In genomic region chr15:31338879-31339557, GRCh38 we compare ENCODE assay signal across 8 cellular contexts. TPM values are rescaled to one million over a fixed set of nuclear protein-coding genes. Genes with fewer than 3 reads are reported as not detected.
DNase-seq lines count a peak whose midpoint lies in the region; ATAC-seq and TF ChIP-seq lines count a peak whose summit lies in the region.

No MANE protein-coding gene starts in this region.

- no peak overlapping the region for H3K9ac ChIP-seq in MM.1S (ENCODE audit: low read length)

- peak overlapping the region; percentile 30 for H3K4me3 Mint-ChIP-seq in glutamatergic neuron (ENCODE audit: unreplicated experiment)

- H3K4me2 ChIP-seq in MM.1S (ENCODE audit: low read depth, low read length) = peak overlapping the region; percentile 62; the same call in 1 of the 2 replicates

- peaks cover 9% of the 10 kb centered on the region for H3K9me3 Mint-ChIP-seq in glutamatergic neuron (ENCODE audit: unreplicated experiment)

- peaks cover 100% of the 10 kb centered on the region for H3K79me2 ChIP-seq in MM.1S (ENCODE audit: low read length)

- H3K27me3 ChIP-seq in MM.1S (replicated peaks; ENCODE audit: insufficient read depth, low read length) (no peaks in the 10 kb centered on the region), psoas muscle (ENCODE audit: insufficient read depth in 3 of 3, low read length in 2 of 3) (no peaks in the 10 kb centered on the region)

- H2AFZ ChIP-seq in MM.1S (ENCODE audit: low read length) = no peak overlapping the region

- H4K20me1 ChIP-seq in MM.1S (ENCODE audit: insufficient read depth, low read length) = no peaks in the 10 kb centered on the region

- ATAC-seq in GM21529 (IDR thresholded peaks at IDR 0.05; ENCODE audit: unreplicated experiment) = peak; percentile 48
- peak; percentile 27 to 53 (median 42) for ATAC-seq in psoas muscle

- H3K27ac ChIP-seq in MM.1S (ENCODE audit: low read length) = peak overlapping the region; percentile 71; the same call in 1 of the 2 replicates
- H3K27ac ChIP-seq in psoas muscle = peak overlapping the region; percentile 64

- DNase-seq in EL (peak; percentile 59), MM.1S (no peak), glutamatergic neuron (peak; percentile 50), psoas muscle (peak; percentile 54 to 72), ecto neural progenitor cell (ENCODE audit: low spot score) (no peak), DMS153 (lab: John Stamatoyannopoulos, UW) (no peak)
- DNase-seq in activated T-cell treated with anti-CD3 and anti-CD28 coated beads, Interleukin-2, amount 50 U/mL, for 48 hours = peak; percentile 70 to 71

- TF ChIP-seq CTCF in MM.1S (IDR thresholded peaks at IDR 0.05; ENCODE audit: low read length) (no peak), glutamatergic neuron (IDR thresholded peaks at IDR 0.05; ENCODE audit: partially characterized antibody, unreplicated experiment) (no peak), psoas muscle (IDR thresholded peaks at IDR 0.05) (no peak)

- H3K9me2 ChIP-seq in MM.1S (replicated peaks; ENCODE audit: insufficient read depth, low read length) = no peaks in the 10 kb centered on the region

- H3K9me3 ChIP-seq in MM.1S (replicated peaks; ENCODE audit: insufficient read depth, low read length) = no peaks in the 10 kb centered on the region
- H3K9me3 ChIP-seq in psoas muscle = no peaks in the 10 kb centered on the region

- intact Hi-C loops in psoas muscle (cut with DNase I) = no loop called here

- H3K36me3 ChIP-seq in MM.1S (replicated peaks; ENCODE audit: insufficient read depth, low read length) (no peaks in the 10 kb centered on the region), psoas muscle (ENCODE audit: insufficient read depth in 1 of 2, low read depth in 1 of 2) (no peaks in the 10 kb centered on the region)

- H3K4me1 ChIP-seq in MM.1S (ENCODE audit: low read length) (peaks cover 94% of the 10 kb centered on the region), psoas muscle (peaks cover 78% of the 10 kb centered on the region)

- H3K27ac Mint-ChIP-seq in glutamatergic neuron (ENCODE audit: unreplicated experiment) = no peak overlapping the region

- H3K4me1 Mint-ChIP-seq in glutamatergic neuron (ENCODE audit: low read depth, unreplicated experiment) = peaks cover 59% of the 10 kb centered on the region

- WGBS in psoas muscle, 3 donors = 17 to 35% (median 19%) methylated on average over 9 of the region's 9 CpGs

- no peaks in the 10 kb centered on the region for H3K36me3 Mint-ChIP-seq in glutamatergic neuron (ENCODE audit: unreplicated experiment)

- peaks cover 39% of the 10 kb centered on the region for H3F3A ChIP-seq in MM.1S (ENCODE audit: insufficient read depth, low read length)

- peaks cover 4% of the 10 kb centered on the region for H3K27me3 Mint-ChIP-seq in glutamatergic neuron (ENCODE audit: unreplicated experiment)

- H3K4me3 ChIP-seq in MM.1S (ENCODE audit: low read length) (no peak overlapping the region), psoas muscle (no peak overlapping the region)

RNA-seq across cellular contexts. Expression of gene KLF13, which starts 12.4 kb away (rescaled TPM):
- total RNA-seq in glutamatergic neuron (ENCODE audit: unreplicated experiment) (141 TPM), psoas muscle (10 to 100 TPM; 11.9 to 45.6 (median 25.2) TPM)
- polyA plus RNA-seq in psoas muscle = 10 to 100 TPM; 14.5 to 29.0 (median 20.4) TPM

Comparison
In these comparisons a context has a peak if more than half of its experiments do, and no peak if none do; other contexts are left out.
1. DNase-seq: peak in EL (single experiment), activated T-cell treated with anti-CD3 and anti-CD28 coated beads, Interleukin-2, amount 50 U/mL, for 48 hours (2 of 2), glutamatergic neuron (single experiment) and psoas muscle (2 of 2); none in MM.1S (single experiment), ecto neural progenitor cell (single experiment) and DMS153 (single experiment).